In genomic region chr10:29804025-29804852, GRCh38 we compare ENCODE assay signal across 1 cellular context.
TF ChIP-seq lines count a peak whose summit lies in the region.

No MANE protein-coding gene starts in this region.

TF ChIP-seq in HCT116, 20 proteins besides CTCF, POLR2A, EP300 and RAD21 (continued from another document):
- TF ChIP-seq REST (IDR thresholded peaks at IDR 0.05; ENCODE audit: low read depth), result no peak
- no peak for TF ChIP-seq EZH2 (IDR thresholded peaks at IDR 0.05)
- peak; percentile 75 for TF ChIP-seq FOSL1 (IDR thresholded peaks at IDR 0.05; ENCODE audit: low read depth)
- peak; percentile 35; the same call in 1 of the 2 replicates for TF ChIP-seq MAX (IDR thresholded peaks at IDR 0.05)
- TF ChIP-seq YY1 (IDR thresholded peaks at IDR 0.05; ENCODE audit: extremely low read depth, insufficient replicate concordance, low read depth, low read length), result peak; percentile 11
- no peak for TF ChIP-seq EZH2phosphoT487 (IDR thresholded peaks at IDR 0.05; ENCODE audit: borderline replicate concordance)
- TF ChIP-seq CBX3 (IDR thresholded peaks at IDR 0.05; ENCODE audit: low read depth), result peak; percentile 83; the same call in 1 of the 2 replicates
- TF ChIP-seq ATF3 (IDR thresholded peaks at IDR 0.05), result no peak
- TF ChIP-seq POLR2AphosphoS5 (IDR thresholded peaks at IDR 0.05; ENCODE audit: low read depth, low read length), result no peak
- TF ChIP-seq ZFX (IDR thresholded peaks at IDR 0.05), result no peak
- TF ChIP-seq CEBPB (IDR thresholded peaks at IDR 0.05; ENCODE audit: low read depth), result 0 out of 2 replicates have a peak, but pooled peaks have one; percentile 5
- no peak for TF ChIP-seq ZNF274 (IDR thresholded peaks at IDR 0.05; ENCODE audit: low read depth, low read length)
- no peak for TF ChIP-seq TCF7L2 (IDR thresholded peaks at IDR 0.05; ENCODE audit: borderline replicate concordance, extremely low read depth, insufficient read depth, insufficient read length)
- no peak for TF ChIP-seq ELF1 (IDR thresholded peaks at IDR 0.05; ENCODE audit: borderline replicate concordance, low read depth)
- TF ChIP-seq SIN3A (IDR thresholded peaks at IDR 0.05; ENCODE audit: low read depth), result no peak
